Comparison of ENCODE assay signal across 1 cellular context in the genomic region with DNA sequence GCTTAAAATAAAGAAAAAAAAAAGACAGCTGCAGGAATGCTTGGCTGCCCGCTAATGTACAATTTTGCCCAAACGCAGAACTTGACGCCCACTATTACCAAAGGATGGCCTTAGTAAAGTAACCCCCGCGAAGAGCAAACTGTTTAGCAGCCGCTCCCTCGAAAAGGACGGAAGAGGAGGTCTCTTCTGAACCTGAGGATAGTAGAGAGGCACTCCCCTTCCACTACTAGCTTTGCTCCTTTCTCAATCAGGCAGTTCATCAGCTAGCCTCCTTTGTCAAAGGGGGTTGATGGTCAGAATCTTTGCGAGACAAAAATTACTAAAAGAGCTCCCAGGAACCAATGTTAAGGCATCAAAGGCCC.
A peak's percentile ranks its signal among the peaks of the same experiment; 100 is the strongest.
TF ChIP-seq lines count a peak whose summit lies in the region.

No MANE protein-coding gene starts in this region.

TF ChIP-seq in HepG2, 621 proteins besides CTCF, POLR2A, EP300 and RAD21:
- 0 out of 2 replicates have a peak, but pooled peaks have one; percentile 4 for TF ChIP-seq ARID2 (CRISPR knock-in tag; IDR thresholded peaks at IDR 0.05; ENCODE audit: borderline replicate concordance)
- TF ChIP-seq, protein P1, sequence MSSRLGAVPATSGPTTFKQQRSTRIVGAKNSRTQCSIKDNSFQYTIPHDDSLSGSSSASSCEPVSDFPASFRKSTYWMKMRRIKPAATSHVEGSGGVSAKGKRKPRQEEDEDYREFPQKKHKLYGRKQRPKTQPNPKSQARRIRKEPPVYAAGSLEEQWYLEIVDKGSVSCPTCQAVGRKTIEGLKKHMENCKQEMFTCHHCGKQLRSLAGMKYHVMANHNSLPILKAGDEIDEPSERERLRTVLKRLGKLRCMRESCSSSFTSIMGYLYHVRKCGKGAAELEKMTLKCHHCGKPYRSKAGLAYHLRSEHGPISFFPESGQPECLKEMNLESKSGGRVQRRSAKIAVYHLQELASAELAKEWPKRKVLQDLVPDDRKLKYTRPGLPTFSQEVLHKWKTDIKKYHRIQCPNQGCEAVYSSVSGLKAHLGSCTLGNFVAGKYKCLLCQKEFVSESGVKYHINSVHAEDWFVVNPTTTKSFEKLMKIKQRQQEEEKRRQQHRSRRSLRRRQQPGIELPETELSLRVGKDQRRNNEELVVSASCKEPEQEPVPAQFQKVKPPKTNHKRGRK (CRISPR knock-in tag; IDR thresholded peaks at IDR 0.05), result no peak
- peak; percentile 22; the same call in 1 of the 2 replicates for TF ChIP-seq POLR2G (IDR thresholded peaks at IDR 0.05; ENCODE audit: low read depth, low read length)
- TF ChIP-seq, protein P2, sequence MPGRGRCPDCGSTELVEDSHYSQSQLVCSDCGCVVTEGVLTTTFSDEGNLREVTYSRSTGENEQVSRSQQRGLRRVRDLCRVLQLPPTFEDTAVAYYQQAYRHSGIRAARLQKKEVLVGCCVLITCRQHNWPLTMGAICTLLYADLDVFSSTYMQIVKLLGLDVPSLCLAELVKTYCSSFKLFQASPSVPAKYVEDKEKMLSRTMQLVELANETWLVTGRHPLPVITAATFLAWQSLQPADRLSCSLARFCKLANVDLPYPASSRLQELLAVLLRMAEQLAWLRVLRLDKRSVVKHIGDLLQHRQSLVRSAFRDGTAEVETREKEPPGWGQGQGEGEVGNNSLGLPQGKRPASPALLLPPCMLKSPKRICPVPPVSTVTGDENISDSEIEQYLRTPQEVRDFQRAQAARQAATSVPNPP (CRISPR knock-in tag; IDR thresholded peaks at IDR 0.05), result peak; percentile 13; the same call in 1 of the 2 replicates
- TF ChIP-seq SRY (CRISPR knock-in tag; IDR thresholded peaks at IDR 0.05), result peak; percentile 57; the same call in 1 of the 2 replicates
- no peak for TF ChIP-seq SNAPC2 (CRISPR knock-in tag; IDR thresholded peaks at IDR 0.05)
- no peak for TF ChIP-seq KAT7 (CRISPR knock-in tag; IDR thresholded peaks at IDR 0.05; ENCODE audit: borderline replicate concordance)
- 0 out of 2 replicates have a peak, but pooled peaks have one; percentile 45 for TF ChIP-seq TMF1 (CRISPR knock-in tag; IDR thresholded peaks at IDR 0.05; ENCODE audit: low read depth)
- TF ChIP-seq ZMAT3 (CRISPR knock-in tag; conservative IDR thresholded peaks at IDR 0.05), result 0 out of 2 replicates have a peak, but pooled peaks have one; percentile 13
TF ChIP-seq in HepG2: peak in this region for 6.
